8 cellular contexts compared by ENCODE assay signal in genomic region chr19:1853295-1854031, GRCh38. TPM values are rescaled to one million over a fixed set of nuclear protein-coding genes. Genes with fewer than 3 reads are reported as not detected.
DNase-seq lines count a peak whose midpoint lies in the region; TF ChIP-seq lines count a peak whose summit lies in the region.

No MANE protein-coding gene starts in this region.

- no CpG with 5 or more reads among the region's 27 CpGs for WGBS in mesendoderm (ENCODE audit: extremely low coverage, insufficient coverage, low lambda C conversion rate)

- no peak for DNase-seq in AG04450 (ENCODE audit: low read depth, low spot score)
- peak; percentile 45 for DNase-seq in NCI-H774 (lab: John Stamatoyannopoulos, UW)
- DNase-seq in activated CD4-positive, alpha-beta T cell treated with anti-CD3 and anti-CD28 coated beads, Interleukin-2, amount 50 U/mL, for 48 hours, result peak; percentile 89 to 91
- peak; percentile 91 for DNase-seq in mesendoderm
- peak; percentile 54 to 62 for DNase-seq in stimulated activated CD8-positive, alpha-beta memory T cell treated with anti-CD3 and anti-CD28 coated beads, Interleukin-7, amount 100 ng/mL, for 1 hour (ENCODE audit: low read depth in 2 of 2)
- no peak for DNase-seq in putamen (ENCODE audit: low spot score)

- H3K79me2 ChIP-seq in mesendoderm (ENCODE audit: control insufficient read depth, insufficient read depth, low read length), result peaks cover 26% of the 10 kb centered on the region

- no peak overlapping the region for H2BK15ac ChIP-seq in mesendoderm (replicated peaks; ENCODE audit: low read depth)

- peaks cover 12% of the 10 kb centered on the region for H3K79me1 ChIP-seq in mesendoderm (ENCODE audit: low read length)

- no peaks in the 10 kb centered on the region for H3K27me3 ChIP-seq in AG04450 (ENCODE audit: control insufficient read depth, insufficient read depth, low read length)
- H3K27me3 ChIP-seq in duodenal mucosa (ENCODE audit: control insufficient read depth in 1 of 2, insufficient read depth in 2 of 2, low read length in 2 of 2), result no peaks in the 10 kb centered on the region
- H3K27me3 ChIP-seq in mesendoderm (ENCODE audit: insufficient read depth, low read length, poor library complexity), result no peaks in the 10 kb centered on the region

- CTCF ChIA-PET in AG04450 (lab: Charles Lee), result interaction anchor here (1.4 kb wide), 1 partner anchor 15 kb away, joined by 4 read pairs; no protein-coding TSS in a partner anchor

- H3K9me3 ChIP-seq in AG04450 (ENCODE audit: control insufficient read depth, insufficient read depth, low read length) (no peaks in the 10 kb centered on the region; the same call in 1 of the 2 replicates), duodenal mucosa (ENCODE audit: control insufficient read depth in 1 of 2, low read length in 2 of 2) (no peaks in the 10 kb centered on the region)

- H3K23ac ChIP-seq in mesendoderm (ENCODE audit: low read length), result no peak overlapping the region

- no peak overlapping the region for H2BK5ac ChIP-seq in mesendoderm (ENCODE audit: low read length)

- H3K4me1 ChIP-seq in duodenal mucosa (ENCODE audit: control insufficient read depth in 1 of 2, insufficient read depth in 2 of 2, low read length in 2 of 2), result peaks cover 39 to 49% of the 10 kb centered on the region in 2 donors
- peaks cover 10% of the 10 kb centered on the region for H3K4me1 ChIP-seq in mesendoderm (ENCODE audit: control insufficient read depth, low read depth, low read length)

- H3K4me3 ChIP-seq in AG04450 (ENCODE audit: low read depth, low read length), result no peak overlapping the region
- H3K4me3 ChIP-seq in duodenal mucosa (ENCODE audit: low read depth in 1 of 2, low read length in 2 of 2), result no peak overlapping the region
- no peak overlapping the region for H3K4me3 ChIP-seq in mesendoderm (ENCODE audit: low read length)

- peak overlapping the region; percentile 39 to 48 for H3K9ac ChIP-seq in duodenal mucosa (ENCODE audit: low read depth in 1 of 2, low read length in 2 of 2)
- H3K9ac ChIP-seq in mesendoderm (ENCODE audit: low read length), result no peak overlapping the region

- H3K18ac ChIP-seq in mesendoderm (ENCODE audit: low read length), result no peak overlapping the region

- peak; percentile 92 for TF ChIP-seq CTCF in AG04450 (IDR thresholded peaks at IDR 0.05; ENCODE audit: low read depth, low read length)

- POLR2A ChIA-PET in AG04450 (lab: Yijun Ruan, JAX), result interaction anchor here (0.6 kb wide), 1 partner anchor 66 kb away, joined by 11 read pairs; no protein-coding TSS in a partner anchor

- no peak overlapping the region for H4K8ac ChIP-seq in mesendoderm (ENCODE audit: low read depth, low read length)

- H3K4ac ChIP-seq in mesendoderm (ENCODE audit: low read depth, low read length), result peak overlapping the region; percentile 24

- H3K36me3 ChIP-seq in duodenal mucosa (ENCODE audit: control insufficient read depth in 1 of 2, insufficient read depth in 2 of 2, low read length in 2 of 2) (no peaks in the 10 kb centered on the region), mesendoderm (ENCODE audit: control insufficient read depth, insufficient read depth, low read length) (no peaks in the 10 kb centered on the region)

- H3K56ac ChIP-seq in mesendoderm (ENCODE audit: low read length), result peak overlapping the region; percentile 34

- no peak overlapping the region for H4K5ac ChIP-seq in mesendoderm (ENCODE audit: low read length)

- H3K27ac ChIP-seq in AG04450 (ENCODE audit: low read depth, low read length) (no peak overlapping the region), duodenal mucosa (ENCODE audit: low read depth, low read length) (no peak overlapping the region), mesendoderm (ENCODE audit: low read depth, low read length) (no peak overlapping the region)

- H3K4me2 ChIP-seq in mesendoderm (ENCODE audit: low read length), result no peak overlapping the region

- no peak overlapping the region for H2BK120ac ChIP-seq in mesendoderm (ENCODE audit: low read depth, low read length)

- TF ChIP-seq POLR2A in GM19193 (IDR thresholded peaks at IDR 0.05; ENCODE audit: extremely low read depth, insufficient read depth, insufficient read length), result peak; percentile 20

- H2AK5ac ChIP-seq in mesendoderm (ENCODE audit: low read length), result no peak overlapping the region

RNA-seq across cellular contexts. Expression of gene REXO1, which starts 5.2 kb away (rescaled TPM):
- polyA plus RNA-seq in AG04450 (2011; rRNA removed), result 5.4 and 8.4 TPM in 2 replicates
- 7.1 and 9.0 TPM in 2 replicates for polyA minus RNA-seq in AG04450 (2011; rRNA and poly(A)+ RNA removed)
- 28.3 TPM for polyA plus RNA-seq in mesendoderm (2013, experiment 1 of 2)
- polyA plus RNA-seq in mesendoderm (2013, experiment 2 of 2), result 27.2 TPM

RNA-seq across cellular contexts. Expression of gene KLF16, which starts 9.9 kb away (rescaled TPM):
- 3.4 and 4.4 TPM in 2 replicates for polyA plus RNA-seq in AG04450 (2011; rRNA removed)
- 2.7 and 3.0 TPM in 2 replicates for polyA minus RNA-seq in AG04450 (2011; rRNA and poly(A)+ RNA removed)
- polyA plus RNA-seq in mesendoderm (2013, experiment 1 of 2), result 32.7 TPM
- 33.5 TPM for polyA plus RNA-seq in mesendoderm (2013, experiment 2 of 2)

RNA-seq across cellular contexts. Expression of gene ABHD17A, which starts 31.8 kb away (rescaled TPM):
- polyA plus RNA-seq in AG04450 (2011; rRNA removed), result 30.8 and 54.5 TPM in 2 replicates
- polyA minus RNA-seq in AG04450 (2011; rRNA and poly(A)+ RNA removed), result 8.1 TPM in 2 replicates
- 33.9 TPM for polyA plus RNA-seq in mesendoderm (2013, experiment 1 of 2)
- polyA plus RNA-seq in mesendoderm (2013, experiment 2 of 2), result 34.1 TPM

RNA-seq across cellular contexts. Expression of gene ATP8B3, which starts 41.4 kb away (rescaled TPM):
- polyA plus RNA-seq in AG04450 (2011; rRNA removed), result 2.7 and 2.8 TPM in 2 replicates
- 1.9 and 3.4 TPM in 2 replicates for polyA minus RNA-seq in AG04450 (2011; rRNA and poly(A)+ RNA removed)
- polyA plus RNA-seq in mesendoderm (2013, experiment 1 of 2), result 0.20 TPM
- polyA plus RNA-seq in mesendoderm (2013, experiment 2 of 2), result 0.20 TPM

RNA-seq across cellular contexts. Expression of gene ADAT3, which starts 51.7 kb away (rescaled TPM):
- polyA plus RNA-seq in AG04450 (2011; rRNA removed), result 0.35 and 0.55 TPM in 2 replicates
- 0.17 and 0.37 TPM in 2 replicates for polyA minus RNA-seq in AG04450 (2011; rRNA and poly(A)+ RNA removed)
- 6.6 TPM for polyA plus RNA-seq in mesendoderm (2013, experiment 1 of 2)
- 6.4 TPM for polyA plus RNA-seq in mesendoderm (2013, experiment 2 of 2)

Comparison
In these comparisons a context has a peak if more than half of its experiments do, and no peak if none do; other contexts are left out.
1. DNase-seq: peak in NCI-H774 (single experiment), activated CD4-positive, alpha-beta T cell treated with anti-CD3 and anti-CD28 coated beads, Interleukin-2, amount 50 U/mL, for 48 hours (2 of 2), mesendoderm (single experiment) and stimulated activated CD8-positive, alpha-beta memory T cell treated with anti-CD3 and anti-CD28 coated beads, Interleukin-7, amount 100 ng/mL, for 1 hour (2 of 2); none in AG04450 (single experiment) and putamen (single experiment).